ENCODE assay signal across 1 cellular context in genomic region chr11:3378426-3379423, GRCh38.
TF ChIP-seq lines count a peak whose summit lies in the region.

TSS of gene ZNF195 (minus strand) at chr11:3379146. CDS start at chr11:3379040, 106 bp downstream.

TF ChIP-seq in GM12878, 131 proteins besides CTCF, POLR2A, EP300 and RAD21 (continued from another document and continues in another):
- TF ChIP-seq CUX1 (IDR thresholded peaks at IDR 0.05; ENCODE audit: insufficient replicate concordance, low read depth, low read length) (no peak), SMC3 (IDR thresholded peaks at IDR 0.05; ENCODE audit: borderline replicate concordance, low read length) (no peak), MTA3 (IDR thresholded peaks at IDR 0.05; ENCODE audit: borderline replicate concordance, low read length) (no peak), ZBTB40 (IDR thresholded peaks at IDR 0.05; ENCODE audit: borderline replicate concordance) (peak; percentile 96), TAF1 (IDR thresholded peaks at IDR 0.05; ENCODE audit: borderline replicate concordance, low read depth, low read length) (peak; percentile 92), YY1 (IDR thresholded peaks at IDR 0.05; ENCODE audit: low read depth, low read length) (peak; percentile 87), IRF5 (IDR thresholded peaks at IDR 0.05; ENCODE audit: borderline replicate concordance) (no peak), IKZF2 (IDR thresholded peaks at IDR 0.05) (0 out of 4 replicates have a peak, but pooled peaks have one; percentile 17 to 22), SREBF2 (IDR thresholded peaks at IDR 0.05; ENCODE audit: low read length) (no peak), ZBTB4 (CRISPR knock-in tag; IDR thresholded peaks at IDR 0.05) (no peak), ZNF217 (IDR thresholded peaks at IDR 0.05) (no peak), HDAC2 (IDR thresholded peaks at IDR 0.05) (no peak), TCF3 (IDR thresholded peaks at IDR 0.05; ENCODE audit: borderline replicate concordance, insufficient read depth, low read depth, low read length) (no peak), HCFC1 (IDR thresholded peaks at IDR 0.05; ENCODE audit: low read length) (peak; percentile 74), MXI1 (IDR thresholded peaks at IDR 0.05; ENCODE audit: low read depth, low read length) (peak; percentile 73), BMI1 (IDR thresholded peaks at IDR 0.05; ENCODE audit: borderline replicate concordance) (no peak), ETV6 (conservative IDR thresholded peaks at IDR 0.05 in 1 of 2, IDR thresholded peaks at IDR 0.05 in 1 of 2; ENCODE audit: borderline replicate concordance in 1 of 2, low read depth in 1 of 2) (peak in 1 of 2 experiments; percentile 52; a peak in 1 of 4 replicates), ZNF592 (IDR thresholded peaks at IDR 0.05) (no peak), TARDBP (IDR thresholded peaks at IDR 0.05; ENCODE audit: borderline replicate concordance) (no peak), WRNIP1 (IDR thresholded peaks at IDR 0.05; ENCODE audit: borderline replicate concordance, low read depth, low read length) (no peak), SREBF1 (IDR thresholded peaks at IDR 0.05; ENCODE audit: low read length) (no peak), PML (IDR thresholded peaks at IDR 0.05; ENCODE audit: low read length) (peak; percentile 90), RBBP5 (conservative IDR thresholded peaks at IDR 0.05) (no peak), KLF5 (IDR thresholded peaks at IDR 0.05; ENCODE audit: partially characterized antibody) (no peak), PBX3 (IDR thresholded peaks at IDR 0.05; ENCODE audit: insufficient replicate concordance, low read depth, low read length) (peak; percentile 97), PAX5 (IDR thresholded peaks at IDR 0.05; ENCODE audit: borderline replicate concordance, low read depth, low read length) (0 out of 2 replicates have a peak, but pooled peaks have one; percentile 16), ZNF687 (IDR thresholded peaks at IDR 0.05) (no peak), HDAC6 (IDR thresholded peaks at IDR 0.05; ENCODE audit: unreplicated experiment) (no peak), CBX3 (IDR thresholded peaks at IDR 0.05; ENCODE audit: borderline replicate concordance, low read depth) (no peak), NR2C1 (IDR thresholded peaks at IDR 0.05) (peak; percentile 28; the same call in 1 of the 2 replicates)
